1 cellular context compared by ENCODE assay signal in genomic region chr1:11594222-11594621, GRCh38.
TF ChIP-seq lines count a peak whose summit lies in the region.

No MANE protein-coding gene starts in this region.

TF ChIP-seq in HepG2, 621 proteins besides CTCF, POLR2A, EP300 and RAD21 (continued from another document):
- no peak for TF ChIP-seq POGK (CRISPR knock-in tag; conservative IDR thresholded peaks at IDR 0.05)
- no peak for TF ChIP-seq HNF1A (IDR thresholded peaks at IDR 0.05; ENCODE audit: low read depth)
- no peak for TF ChIP-seq HNF1A (CRISPR knock-in tag; IDR thresholded peaks at IDR 0.05; ENCODE audit: borderline replicate concordance)
- TF ChIP-seq MLX (CRISPR knock-in tag; IDR thresholded peaks at IDR 0.05), result no peak
